21 cellular contexts compared by ENCODE assay signal in the genomic region with DNA sequence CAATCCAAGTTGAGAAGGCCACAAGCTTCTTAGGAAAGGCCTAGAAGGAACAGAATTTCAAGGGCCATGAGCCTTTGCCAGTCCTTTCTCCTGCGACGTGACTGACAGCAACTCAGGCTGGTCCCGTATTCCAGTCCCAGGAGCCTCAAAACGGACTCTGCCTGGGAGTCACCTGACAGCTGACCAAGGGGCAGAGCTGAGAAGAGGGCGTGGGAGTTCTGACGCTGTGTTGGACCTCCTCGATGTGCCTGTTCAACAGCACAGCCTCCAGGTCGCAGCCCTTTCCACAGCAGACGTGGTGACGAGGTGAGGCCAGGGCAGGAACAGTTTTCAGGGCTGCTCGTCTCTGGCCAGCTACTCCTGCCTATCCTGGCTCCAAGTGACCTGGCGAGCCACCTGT.
"Had no signal": no experiment of that assay in that cellular context is flagged by ENCODE, and none has a peak within 500 bp of the region (broad histone marks: within the 10 kb centered on the region; RNA-seq: fewer than 3 reads in every experiment).

No MANE protein-coding gene starts in this region.

- H3K27me3 Mint-ChIP-seq: activated naive CD4-positive, alpha-beta T cell treated with anti-CD3 and anti-CD28 coated beads, Interleukin-2, amount 50 U/mL, for 24 hours; natural killer cell treated with Interleukin-12 subunit alpha and Interleukin-12 subunit beta and Interleukin-15 and Interleukin-18, amount 100 ng/mL, for 72 hours had no signal

- H3K9me3 Mint-ChIP-seq: activated naive CD4-positive, alpha-beta T cell treated with anti-CD3 and anti-CD28 coated beads, Interleukin-2, amount 50 U/mL, for 24 hours; mesothelial cell of epicardium; natural killer cell treated with Interleukin-12 subunit alpha and Interleukin-12 subunit beta and Interleukin-15 and Interleukin-18, amount 100 ng/mL, for 72 hours; T-helper 1 cell treated with Interleukin-12 subunit alpha and Interleukin-12 subunit beta and Interleukin-4 antibody, amounts not matched to agents 30 μg/mL and 1 μg/mL, for 36 hours had no signal

- H3K27ac Mint-ChIP-seq: endodermal cell; mesothelial cell of epicardium; natural killer cell treated with Interleukin-12 subunit alpha and Interleukin-12 subunit beta and Interleukin-15 and Interleukin-18, amount 100 ng/mL, for 72 hours; T-helper 1 cell treated with Interleukin-12 subunit alpha and Interleukin-12 subunit beta and Interleukin-4 antibody, amounts not matched to agents 30 μg/mL and 1 μg/mL, for 36 hours had no signal

- H3K36me3 Mint-ChIP-seq: activated naive CD4-positive, alpha-beta T cell treated with anti-CD3 and anti-CD28 coated beads, Interleukin-2, amount 50 U/mL, for 24 hours; natural killer cell treated with Interleukin-12 subunit alpha and Interleukin-12 subunit beta and Interleukin-15 and Interleukin-18, amount 100 ng/mL, for 72 hours had no signal

- H3K4me3 ChIP-seq: adrenal gland, hepatocyte, lung, stomach, thoracic aorta, upper lobe of left lung had no signal

- DNase-seq: activated CD4-positive, alpha-beta T cell treated with anti-CD3 and anti-CD28 coated beads, Interleukin-2, amount 50 U/mL, for 1 hour; activated CD8-positive, alpha-beta memory T cell treated with anti-CD3 and anti-CD28 coated beads, Interleukin-2, amount 50 U/mL, for 4 hours; activated gamma-delta T cell; activated T-cell treated with anti-CD3 and anti-CD28 coated beads, Interleukin-2, amount 50 U/mL, for 48 hours; endodermal cell; foreskin keratinocyte; stimulated activated CD4-positive, alpha-beta T cell treated with anti-CD3 and anti-CD28 coated beads, Interleukin-15, amount 100 ng/mL, for 24 hours; stimulated activated CD4-positive, alpha-beta T cell treated with anti-CD3 and anti-CD28 coated beads, Interleukin-2, amount 100 ng/mL, for 48 hours; stomach; upper lobe of left lung had no signal

- H3K4me3 Mint-ChIP-seq: activated naive CD4-positive, alpha-beta T cell treated with anti-CD3 and anti-CD28 coated beads, Interleukin-2, amount 50 U/mL, for 24 hours; endodermal cell; mesothelial cell of epicardium; natural killer cell treated with Interleukin-12 subunit alpha and Interleukin-12 subunit beta and Interleukin-15 and Interleukin-18, amount 100 ng/mL, for 72 hours; T-helper 1 cell treated with Interleukin-12 subunit alpha and Interleukin-12 subunit beta and Interleukin-4 antibody, amounts not matched to agents 30 μg/mL and 1 μg/mL, for 36 hours had no signal

- H3K27me3 ChIP-seq: adrenal gland, foreskin keratinocyte, hepatocyte, stomach, upper lobe of left lung had no signal

- ATAC-seq: activated CD4-positive, CD25-positive, alpha-beta regulatory T cell treated with anti-CD3 and anti-CD28 coated beads, Interleukin-2, amount 50 U/mL, for 24 hours; foreskin keratinocyte; left lobe of liver; natural killer cell treated with Interleukin-12 subunit alpha and Interleukin-12 subunit beta and Interleukin-15 and Interleukin-18, amount 100 ng/mL, for 72 hours had no signal

- H3K27ac ChIP-seq: adrenal gland, epithelial cell of prostate, foreskin keratinocyte, hepatocyte, stomach, thoracic aorta, upper lobe of left lung had no signal
